Comparison of ENCODE assay signal across 1 cellular context in genomic region chr3:195425849-195426248, GRCh38.
TF ChIP-seq lines count a peak whose summit lies in the region.

No MANE protein-coding gene starts in this region.

TF ChIP-seq in HEK293, 187 proteins besides CTCF, POLR2A, EP300 and RAD21 (continued from another document and continues in another):
- TF ChIP-seq PATZ1 (tag by site-specific recombination; IDR thresholded peaks at IDR 0.05): 0 out of 2 replicates have a peak, but pooled peaks have one; percentile 22
- TF ChIP-seq ZNF747 (tag by site-specific recombination; IDR thresholded peaks at IDR 0.05): no peak
- no peak for TF ChIP-seq ZNF76 (tag by site-specific recombination; IDR thresholded peaks at IDR 0.05; ENCODE audit: borderline replicate concordance, low read depth)
- no peak for TF ChIP-seq ZNF23 (tag by site-specific recombination; IDR thresholded peaks at IDR 0.05; ENCODE audit: borderline replicate concordance)
- TF ChIP-seq ZNF600 (tag by site-specific recombination; IDR thresholded peaks at IDR 0.05): peak; percentile 79
- TF ChIP-seq ZBTB44 (tag by site-specific recombination; IDR thresholded peaks at IDR 0.05): no peak
- no peak for TF ChIP-seq ZNF311 (tag by site-specific recombination; IDR thresholded peaks at IDR 0.05; ENCODE audit: borderline replicate concordance)
- peak; percentile 82; the same call in 1 of the 2 replicates for TF ChIP-seq BCL11B (tag by site-specific recombination; IDR thresholded peaks at IDR 0.05; ENCODE audit: low read depth)
- TF ChIP-seq ZNF280C (tag by site-specific recombination; IDR thresholded peaks at IDR 0.05): no peak
- no peak for TF ChIP-seq SCRT2 (tag by site-specific recombination; IDR thresholded peaks at IDR 0.05)
- no peak for TF ChIP-seq ZNF530 (tag by site-specific recombination; IDR thresholded peaks at IDR 0.05; ENCODE audit: low read depth)
- TF ChIP-seq WT1 (tag by site-specific recombination; IDR thresholded peaks at IDR 0.05): no peak
- no peak for TF ChIP-seq ZBTB1 (tag by site-specific recombination; IDR thresholded peaks at IDR 0.05)
- TF ChIP-seq ZSCAN16 (tag by site-specific recombination; IDR thresholded peaks at IDR 0.05): no peak
- TF ChIP-seq ZNF423 (tag by site-specific recombination; IDR thresholded peaks at IDR 0.05): no peak
- no peak for TF ChIP-seq ZNF112 (tag by site-specific recombination; IDR thresholded peaks at IDR 0.05)
- TF ChIP-seq ZNF776 (tag by site-specific recombination; IDR thresholded peaks at IDR 0.05; ENCODE audit: borderline replicate concordance): no peak
- TF ChIP-seq ZNF280D (tag by site-specific recombination; IDR thresholded peaks at IDR 0.05): no peak
- no peak for TF ChIP-seq ZBTB6 (tag by site-specific recombination; IDR thresholded peaks at IDR 0.05)
- no peak for TF ChIP-seq ZNF677 (tag by site-specific recombination; IDR thresholded peaks at IDR 0.05)
- TF ChIP-seq PRDM1 (tag by site-specific recombination; IDR thresholded peaks at IDR 0.05): no peak
- TF ChIP-seq ZNF548 (tag by site-specific recombination; IDR thresholded peaks at IDR 0.05): peak; percentile 46; the same call in 1 of the 2 replicates
- TF ChIP-seq, protein P1, sequence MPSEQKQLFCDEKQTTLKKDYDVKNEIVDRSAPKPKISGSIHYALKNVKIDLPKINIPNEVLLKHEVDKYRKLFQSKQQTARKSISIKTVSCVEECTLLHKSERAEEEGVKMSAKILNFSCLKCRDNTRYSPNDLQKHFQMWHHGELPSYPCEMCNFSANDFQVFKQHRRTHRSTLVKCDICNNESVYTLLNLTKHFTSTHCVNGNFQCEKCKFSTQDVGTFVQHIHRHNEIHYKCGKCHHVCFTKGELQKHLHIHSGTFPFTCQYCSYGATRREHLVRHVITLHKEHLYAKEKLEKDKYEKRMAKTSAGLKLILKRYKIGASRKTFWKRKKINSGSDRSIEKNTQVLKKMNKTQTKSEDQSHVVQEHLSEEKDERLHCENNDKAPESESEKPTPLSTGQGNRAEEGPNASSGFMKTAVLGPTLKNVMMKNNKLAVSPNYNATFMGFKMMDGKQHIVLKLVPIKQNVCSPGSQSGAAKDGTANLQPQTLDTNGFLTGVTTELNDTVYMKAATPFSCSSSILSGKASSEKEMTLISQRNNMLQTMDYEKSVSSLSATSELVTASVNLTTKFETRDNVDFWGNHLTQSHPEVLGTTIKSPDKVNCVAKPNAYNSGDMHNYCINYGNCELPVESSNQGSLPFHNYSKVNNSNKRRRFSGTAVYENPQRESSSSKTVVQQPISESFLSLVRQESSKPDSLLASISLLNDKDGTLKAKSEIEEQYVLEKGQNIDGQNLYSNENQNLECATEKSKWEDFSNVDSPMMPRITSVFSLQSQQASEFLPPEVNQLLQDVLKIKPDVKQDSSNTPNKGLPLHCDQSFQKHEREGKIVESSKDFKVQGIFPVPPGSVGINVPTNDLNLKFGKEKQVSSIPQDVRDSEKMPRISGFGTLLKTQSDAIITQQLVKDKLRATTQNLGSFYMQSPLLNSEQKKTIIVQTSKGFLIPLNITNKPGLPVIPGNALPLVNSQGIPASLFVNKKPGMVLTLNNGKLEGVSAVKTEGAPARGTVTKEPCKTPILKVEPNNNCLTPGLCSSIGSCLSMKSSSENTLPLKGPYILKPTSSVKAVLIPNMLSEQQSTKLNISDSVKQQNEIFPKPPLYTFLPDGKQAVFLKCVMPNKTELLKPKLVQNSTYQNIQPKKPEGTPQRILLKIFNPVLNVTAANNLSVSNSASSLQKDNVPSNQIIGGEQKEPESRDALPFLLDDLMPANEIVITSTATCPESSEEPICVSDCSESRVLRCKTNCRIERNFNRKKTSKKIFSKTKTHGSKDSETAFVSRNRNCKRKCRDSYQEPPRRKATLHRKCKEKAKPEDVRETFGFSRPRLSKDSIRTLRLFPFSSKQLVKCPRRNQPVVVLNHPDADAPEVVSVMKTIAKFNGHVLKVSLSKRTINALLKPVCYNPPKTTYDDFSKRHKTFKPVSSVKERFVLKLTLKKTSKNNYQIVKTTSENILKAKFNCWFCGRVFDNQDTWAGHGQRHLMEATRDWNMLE (tag by site-specific recombination; conservative IDR thresholded peaks at IDR 0.05; ENCODE audit: low read depth): 0 out of 2 replicates have a peak, but pooled peaks have one; percentile 16
- TF ChIP-seq, protein P2, sequence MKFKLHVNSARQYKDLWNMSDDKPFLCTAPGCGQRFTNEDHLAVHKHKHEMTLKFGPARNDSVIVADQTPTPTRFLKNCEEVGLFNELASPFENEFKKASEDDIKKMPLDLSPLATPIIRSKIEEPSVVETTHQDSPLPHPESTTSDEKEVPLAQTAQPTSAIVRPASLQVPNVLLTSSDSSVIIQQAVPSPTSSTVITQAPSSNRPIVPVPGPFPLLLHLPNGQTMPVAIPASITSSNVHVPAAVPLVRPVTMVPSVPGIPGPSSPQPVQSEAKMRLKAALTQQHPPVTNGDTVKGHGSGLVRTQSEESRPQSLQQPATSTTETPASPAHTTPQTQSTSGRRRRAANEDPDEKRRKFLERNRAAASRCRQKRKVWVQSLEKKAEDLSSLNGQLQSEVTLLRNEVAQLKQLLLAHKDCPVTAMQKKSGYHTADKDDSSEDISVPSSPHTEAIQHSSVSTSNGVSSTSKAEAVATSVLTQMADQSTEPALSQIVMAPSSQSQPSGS (tag by site-specific recombination; IDR thresholded peaks at IDR 0.05; ENCODE audit: low read depth): peak; percentile 92
- TF ChIP-seq MYNN (tag by site-specific recombination; IDR thresholded peaks at IDR 0.05; ENCODE audit: borderline replicate concordance): no peak
- TF ChIP-seq, protein P3, sequence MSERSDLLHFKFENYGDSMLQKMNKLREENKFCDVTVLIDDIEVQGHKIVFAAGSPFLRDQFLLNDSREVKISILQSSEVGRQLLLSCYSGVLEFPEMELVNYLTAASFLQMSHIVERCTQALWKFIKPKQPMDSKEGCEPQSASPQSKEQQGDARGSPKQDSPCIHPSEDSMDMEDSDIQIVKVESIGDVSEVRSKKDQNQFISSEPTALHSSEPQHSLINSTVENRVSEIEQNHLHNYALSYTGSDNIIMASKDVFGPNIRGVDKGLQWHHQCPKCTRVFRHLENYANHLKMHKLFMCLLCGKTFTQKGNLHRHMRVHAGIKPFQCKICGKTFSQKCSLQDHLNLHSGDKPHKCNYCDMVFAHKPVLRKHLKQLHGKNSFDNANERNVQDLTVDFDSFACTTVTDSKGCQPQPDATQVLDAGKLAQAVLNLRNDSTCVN (tag by site-specific recombination; optimal IDR thresholded peaks at IDR 0.05): no peak
- no peak for TF ChIP-seq ZNF239 (tag by site-specific recombination; IDR thresholded peaks at IDR 0.05)
- TF ChIP-seq AEBP2 (tag by site-specific recombination; IDR thresholded peaks at IDR 0.05; ENCODE audit: borderline replicate concordance): no peak
- TF ChIP-seq ZNF830 (tag by site-specific recombination; IDR thresholded peaks at IDR 0.05; ENCODE audit: low read depth): no peak
- TF ChIP-seq ZNF510 (tag by site-specific recombination; IDR thresholded peaks at IDR 0.05; ENCODE audit: insufficient replicate concordance): no peak
- TF ChIP-seq ZNF140 (tag by site-specific recombination; IDR thresholded peaks at IDR 0.05): no peak
- TF ChIP-seq ZNF670 (tag by site-specific recombination; IDR thresholded peaks at IDR 0.05; ENCODE audit: low read depth): no peak
- no peak for TF ChIP-seq ZIC2 (tag by site-specific recombination; IDR thresholded peaks at IDR 0.05)
- TF ChIP-seq ZNF473 (tag by site-specific recombination; IDR thresholded peaks at IDR 0.05): no peak
- TF ChIP-seq, protein P4, sequence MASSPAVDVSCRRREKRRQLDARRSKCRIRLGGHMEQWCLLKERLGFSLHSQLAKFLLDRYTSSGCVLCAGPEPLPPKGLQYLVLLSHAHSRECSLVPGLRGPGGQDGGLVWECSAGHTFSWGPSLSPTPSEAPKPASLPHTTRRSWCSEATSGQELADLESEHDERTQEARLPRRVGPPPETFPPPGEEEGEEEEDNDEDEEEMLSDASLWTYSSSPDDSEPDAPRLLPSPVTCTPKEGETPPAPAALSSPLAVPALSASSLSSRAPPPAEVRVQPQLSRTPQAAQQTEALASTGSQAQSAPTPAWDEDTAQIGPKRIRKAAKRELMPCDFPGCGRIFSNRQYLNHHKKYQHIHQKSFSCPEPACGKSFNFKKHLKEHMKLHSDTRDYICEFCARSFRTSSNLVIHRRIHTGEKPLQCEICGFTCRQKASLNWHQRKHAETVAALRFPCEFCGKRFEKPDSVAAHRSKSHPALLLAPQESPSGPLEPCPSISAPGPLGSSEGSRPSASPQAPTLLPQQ (tag by site-specific recombination; IDR thresholded peaks at IDR 0.05): 0 out of 2 replicates have a peak, but pooled peaks have one; percentile 39
- no peak for TF ChIP-seq ZNF37A (tag by site-specific recombination; IDR thresholded peaks at IDR 0.05)
